ENCODE assay signal across 8 cellular contexts in genomic region chr11:46348986-46349401, GRCh38. TPM values are rescaled to one million over a fixed set of nuclear protein-coding genes. Genes with fewer than 3 reads are reported as not detected.
A peak's percentile ranks its signal among the peaks of the same experiment; 100 is the strongest.
DNase-seq lines count a peak whose midpoint lies in the region; ATAC-seq, FAIRE-seq and TF ChIP-seq lines count a peak whose summit lies in the region.
"Had no signal": no experiment of that assay in that cellular context is flagged by ENCODE, and none has a peak within 500 bp of the region (broad histone marks: within the 10 kb centered on the region; RNA-seq: fewer than 3 reads in every experiment).

No MANE protein-coding gene starts in this region.

- peaks cover 23% of the 10 kb centered on the region for H3K27me3 Mint-ChIP-seq in endodermal cell (ENCODE audit: insufficient read depth)

- no peak for FAIRE-seq in GM12892 (lab: Jason Lieb, UNC)

- H3K4me3 ChIP-seq in HUES64 (ENCODE audit: low read length) (peak overlapping the region; percentile 80), endodermal cell (ENCODE audit: low read length) (peak overlapping the region; percentile 17)

- H3K9ac ChIP-seq in HUES64 (ENCODE audit: low read depth, low read length): no peak overlapping the region
- no peak overlapping the region for H3K9ac ChIP-seq in endodermal cell (ENCODE audit: extremely low read depth, low read length, poor library complexity, severe bottlenecking)

- TF ChIP-seq CTCF in endodermal cell (conservative IDR thresholded peaks at IDR 0.05): no peak

- H3K27ac ChIP-seq in HUES64 (ENCODE audit: low read depth, low read length) (no peak overlapping the region), endodermal cell (ENCODE audit: low read depth, low read length) (no peak overlapping the region)
- H3K27ac ChIP-seq: epithelial cell of prostate had no signal

- no peaks in the 10 kb centered on the region for H3K36me3 Mint-ChIP-seq in endodermal cell (ENCODE audit: low read depth)

- no peak for ATAC-seq in sciatic nerve

- peaks cover 62% of the 10 kb centered on the region for H3K4me1 ChIP-seq in HUES64 (ENCODE audit: insufficient read depth, low read length)
- H3K4me1 ChIP-seq in endodermal cell (ENCODE audit: control insufficient read depth, insufficient read depth, low read length): peaks cover 10% of the 10 kb centered on the region

- H3K9me3 Mint-ChIP-seq in endodermal cell: no peaks in the 10 kb centered on the region

- intact Hi-C loops in sciatic nerve (cut with DNase I): no loop called here

- peak overlapping the region; percentile 69 for H3K4me3 Mint-ChIP-seq in endodermal cell

- TF ChIP-seq POLR2A in GM12892 (IDR thresholded peaks at IDR 0.05; ENCODE audit: low read depth, low read length): no peak

- WGBS in HUES64: 77% methylated on average over 9 of the region's 9 CpGs
- WGBS in endodermal cell (ENCODE audit: insufficient coverage in 1 of 2, insufficient read length in 1 of 2), 2 experiments: 81 to 88% methylated on average over 8 to 9 of the region's 9 CpGs

- H3K27me3 ChIP-seq in HUES64 (ENCODE audit: insufficient read depth, low read length) (peaks cover 15% of the 10 kb centered on the region; the same call in 1 of the 2 replicates), endodermal cell (ENCODE audit: control insufficient read depth, insufficient read depth, low read length, poor library complexity, severe bottlenecking) (peaks cover 17% of the 10 kb centered on the region)

- DNase-seq in activated CD4-positive, alpha-beta T cell treated with anti-CD3 and anti-CD28 coated beads for 4 hours: peak; percentile 51 to 52
- DNase-seq in endodermal cell: no peak
- DNase-seq in stimulated activated naive CD4-positive, alpha-beta T cell (lab: John Stamatoyannopoulos, UW): peak; percentile 22 to 71 (median 50)
- no peak for DNase-seq in GM12892 (ENCODE audit: insufficient read length)
- no peak for DNase-seq in NCI-H526 treated with DMSO at 0.1 percent for 48 hours (lab: John Stamatoyannopoulos, UW)
- DNase-seq in sciatic nerve (ENCODE audit: low spot score): no peak

- H3K27ac Mint-ChIP-seq in endodermal cell: peak overlapping the region; percentile 52

- H3K36me3 ChIP-seq in HUES64 (ENCODE audit: insufficient read depth, low read length) (peaks cover 6% of the 10 kb centered on the region; the same call in 1 of the 2 replicates), endodermal cell (ENCODE audit: control insufficient read depth, insufficient read depth, low read length) (no peaks in the 10 kb centered on the region)

- no peaks in the 10 kb centered on the region for H3K9me3 ChIP-seq in HUES64 (ENCODE audit: insufficient read depth, low read depth, low read length)
- H3K9me3 ChIP-seq in endodermal cell (ENCODE audit: control insufficient read depth, low read length): no peaks in the 10 kb centered on the region

- peaks cover 49% of the 10 kb centered on the region for H3K4me1 Mint-ChIP-seq in endodermal cell

RNA-seq across cellular contexts. Expression of gene DGKZ, which starts 1.7 kb away (rescaled TPM):
- polyA plus RNA-seq in HUES64 (2013, experiment 1 of 2): 51.0 TPM
- 50.1 TPM for polyA plus RNA-seq in HUES64 (2013, experiment 2 of 2)
- total RNA-seq in endodermal cell (10 to 100 TPM; 49.6 to 57.3 TPM), sciatic nerve (45.5 TPM)
- polyA plus RNA-seq in endodermal cell (2013, experiment 1 of 2): 40.7 TPM
- 38.7 TPM for polyA plus RNA-seq in endodermal cell (2013, experiment 2 of 2)
- polyA plus RNA-seq in GM12892 (2012; ENCODE audit: missing spikeins): 11.6 TPM

RNA-seq across cellular contexts. Expression of gene MDK, which starts 32.5 kb away (rescaled TPM):
- polyA plus RNA-seq in HUES64 (2013, experiment 1 of 2): 605 TPM
- 719 TPM for polyA plus RNA-seq in HUES64 (2013, experiment 2 of 2)
- 1,000 to 10,000 TPM in 1 of 2 donors, 100 to 1,000 TPM in 1; 644 to 1,502 TPM for total RNA-seq in endodermal cell
- 1,103 TPM for polyA plus RNA-seq in endodermal cell (2013, experiment 1 of 2)
- polyA plus RNA-seq in endodermal cell (2013, experiment 2 of 2): 1,014 TPM
- 6.6 TPM for polyA plus RNA-seq in GM12892 (2012; ENCODE audit: missing spikeins)
- total RNA-seq in sciatic nerve: 92.7 TPM

RNA-seq across cellular contexts. Expression of gene CHRM4, which starts 42.6 kb away (rescaled TPM):
- 0.20 TPM for polyA plus RNA-seq in HUES64 (2013, experiment 1 of 2)
- polyA plus RNA-seq in HUES64 (2013, experiment 2 of 2): 0.25 TPM
- total RNA-seq in endodermal cell (under 1 TPM in 1 of 2 donors, not detected in 1; 0.46 TPM), sciatic nerve (not detected)
- 0.28 TPM for polyA plus RNA-seq in endodermal cell (2013, experiment 1 of 2)
- polyA plus RNA-seq in endodermal cell (2013, experiment 2 of 2): 0.25 TPM
- polyA plus RNA-seq in GM12892 (2012; ENCODE audit: missing spikeins): not detected

Comparison
In these comparisons a context has a peak if more than half of its experiments do, and no peak if none do; other contexts are left out.
1. DNase-seq: peak in activated CD4-positive, alpha-beta T cell treated with anti-CD3 and anti-CD28 coated beads for 4 hours (2 of 2) and stimulated activated naive CD4-positive, alpha-beta T cell (6 of 6); none in endodermal cell (single experiment), GM12892 (single experiment), NCI-H526 treated with DMSO at 0.1 percent for 48 hours (single experiment) and sciatic nerve (single experiment).